In genomic region chr2:137975280-137976271, GRCh38 we compare ENCODE assay signal across 12 cellular contexts. TPM values are rescaled to one million over a fixed set of nuclear protein-coding genes. Genes with fewer than 3 reads are reported as not detected.
A peak's percentile ranks its signal among the peaks of the same experiment; 100 is the strongest.
DNase-seq lines count a peak whose midpoint lies in the region; ATAC-seq and TF ChIP-seq lines count a peak whose summit lies in the region.
"Had no signal": no experiment of that assay in that cellular context is flagged by ENCODE, and none has a peak within 500 bp of the region (broad histone marks: within the 10 kb centered on the region; RNA-seq: fewer than 3 reads in every experiment).

No MANE protein-coding gene starts in this region.

- no peaks in the 10 kb centered on the region for H3K36me3 Mint-ChIP-seq in stimulated activated memory B cell treated with anti-CD40 and anti-IgM and Interleukin-4, amounts not matched to agents 10 μg/mL and 1 μg/mL and 100 μg/mL, for 72 hours

- no peak overlapping the region for H3K27ac Mint-ChIP-seq in stimulated activated memory B cell treated with anti-CD40 and anti-IgM and Interleukin-4, amounts not matched to agents 10 μg/mL and 1 μg/mL and 100 μg/mL, for 72 hours
- H3K27ac Mint-ChIP-seq: effector memory CD8-positive, alpha-beta T cell had no signal

- H3K27ac ChIP-seq in colonic mucosa (peak overlapping the region; percentile 85), lower lobe of right lung (peak overlapping the region; percentile 14), upper lobe of right lung (peak overlapping the region; percentile 18)
- H3K27ac ChIP-seq: SJSA1 had no signal

- H3K9me3 ChIP-seq in colonic mucosa (no peaks in the 10 kb centered on the region), lower lobe of right lung (no peaks in the 10 kb centered on the region), upper lobe of right lung (no peaks in the 10 kb centered on the region)
- H3K9me3 ChIP-seq: MG63, SJSA1 had no signal

- H3K4me1 ChIP-seq in colonic mucosa (no peaks in the 10 kb centered on the region), lower lobe of right lung (peaks cover 15% of the 10 kb centered on the region), upper lobe of right lung (no peaks in the 10 kb centered on the region)
- H3K4me1 ChIP-seq: SJSA1 had no signal

- H3K36me3 ChIP-seq in colonic mucosa (no peaks in the 10 kb centered on the region), lower lobe of right lung (peaks cover 22% of the 10 kb centered on the region), upper lobe of right lung (peaks cover 5% of the 10 kb centered on the region)
- H3K36me3 ChIP-seq: MG63 had no signal

- ATAC-seq in lower lobe of right lung (peak; percentile 87 to 94), upper lobe of right lung (peak; percentile 76)
- no peak for ATAC-seq in stimulated activated memory B cell treated with anti-CD40 and anti-IgM and Interleukin-4, amounts not matched to agents 10 μg/mL and 1 μg/mL and 100 μg/mL, for 72 hours
- ATAC-seq: effector memory CD8-positive, alpha-beta T cell had no signal

- intact Hi-C loops in colonic mucosa (cut with DNase I): no loop called here
- intact Hi-C loops in lower lobe of right lung (cut with DNase I): no loop called here
- intact Hi-C loops in upper lobe of right lung (cut with DNase I): no loop called here

- H3K27me3 ChIP-seq in colonic mucosa: no peaks in the 10 kb centered on the region
- no peaks in the 10 kb centered on the region for H3K27me3 ChIP-seq in lower lobe of right lung (ENCODE audit: low read depth)
- H3K27me3 ChIP-seq in upper lobe of right lung: no peaks in the 10 kb centered on the region
- H3K27me3 ChIP-seq: MG63, SJSA1 had no signal

- TF ChIP-seq CTCF in colonic mucosa (IDR thresholded peaks at IDR 0.05): no peak
- no peak for TF ChIP-seq CTCF in lower lobe of right lung (IDR thresholded peaks at IDR 0.05)
- no peak for TF ChIP-seq CTCF in upper lobe of right lung (IDR thresholded peaks at IDR 0.05)

- no peak overlapping the region for H3K4me3 ChIP-seq in colonic mucosa
- no peak overlapping the region for H3K4me3 ChIP-seq in lower lobe of right lung
- H3K4me3 ChIP-seq in upper lobe of right lung: no peak overlapping the region
- H3K4me3 ChIP-seq: MG63, SJSA1 had no signal

- H3K4me1 Mint-ChIP-seq in stimulated activated memory B cell treated with anti-CD40 and anti-IgM and Interleukin-4, amounts not matched to agents 10 μg/mL and 1 μg/mL and 100 μg/mL, for 72 hours: no peaks in the 10 kb centered on the region

- peaks cover 14% of the 10 kb centered on the region for H3K27me3 Mint-ChIP-seq in stimulated activated memory B cell treated with anti-CD40 and anti-IgM and Interleukin-4, amounts not matched to agents 10 μg/mL and 1 μg/mL and 100 μg/mL, for 72 hours
- H3K27me3 Mint-ChIP-seq: effector memory CD8-positive, alpha-beta T cell had no signal

- H3K9me3 Mint-ChIP-seq in stimulated activated memory B cell treated with anti-CD40 and anti-IgM and Interleukin-4, amounts not matched to agents 10 μg/mL and 1 μg/mL and 100 μg/mL, for 72 hours: no peaks in the 10 kb centered on the region
- H3K9me3 Mint-ChIP-seq: effector memory CD8-positive, alpha-beta T cell had no signal

- H3K9ac ChIP-seq in colonic mucosa (ENCODE audit: low read depth in 2 of 2, low read length in 2 of 2): peak overlapping the region in 1 of 2 donors; percentile 38

- H3K4me3 Mint-ChIP-seq in stimulated activated memory B cell treated with anti-CD40 and anti-IgM and Interleukin-4, amounts not matched to agents 10 μg/mL and 1 μg/mL and 100 μg/mL, for 72 hours: no peak overlapping the region
- H3K4me3 Mint-ChIP-seq: effector memory CD8-positive, alpha-beta T cell had no signal

- peak; percentile 32 for DNase-seq in NCI-H345 (lab: John Stamatoyannopoulos, UW)
- DNase-seq in NCI-H345 treated with DMSO at 0.1 percent for 48 hours (lab: John Stamatoyannopoulos, UW; ENCODE audit: unreplicated experiment): no peak
- peak; percentile 53 for DNase-seq in colonic mucosa
- DNase-seq in lower lobe of right lung: no peak
- no peak for DNase-seq in upper lobe of right lung
- DNase-seq in HCEC 1CT: no peak
- no peak for DNase-seq in activated gamma-delta T cell treated with Interleukin-2 at 50 U/mL for 16 hours
- DNase-seq: anterior cingulate cortex; effector memory CD8-positive, alpha-beta T cell; MG63 had no signal

RNA-seq across cellular contexts. Expression of gene HNMT, which starts 11.3 kb away (rescaled TPM):
- 10 to 100 TPM; 62.2 to 82.1 TPM for total RNA-seq in colonic mucosa
- total RNA-seq in lower lobe of right lung: 99.3 TPM
- 67.4 TPM for total RNA-seq in upper lobe of right lung

Comparison
In these comparisons a context has a peak if more than half of its experiments do, and no peak if none do; other contexts are left out.
1. DNase-seq: peak in NCI-H345 (single experiment) and colonic mucosa (single experiment); none in NCI-H345 treated with DMSO at 0.1 percent for 48 hours (single experiment), lower lobe of right lung (single experiment), upper lobe of right lung (single experiment), HCEC 1CT (single experiment) and activated gamma-delta T cell treated with Interleukin-2 at 50 U/mL for 16 hours (single experiment).
2. H3K27ac ChIP-seq: peak in every context shown above with its lines; median percentile 85 in colonic mucosa; 18 in upper lobe of right lung; 14 in lower lobe of right lung.